8 cellular contexts compared by ENCODE assay signal in genomic region chr1:23168079-23168461, GRCh38. TPM values are rescaled to one million over a fixed set of nuclear protein-coding genes. Genes with fewer than 3 reads are reported as not detected.
A peak's percentile ranks its signal among the peaks of the same experiment; 100 is the strongest.
DNase-seq lines count a peak whose midpoint lies in the region; ATAC-seq and TF ChIP-seq lines count a peak whose summit lies in the region.

No MANE protein-coding gene starts in this region.

- no peaks in the 10 kb centered on the region for H3K27me3 ChIP-seq in ACC112 (ENCODE audit: insufficient read depth, low read length)
- H3K27me3 ChIP-seq in thoracic aorta (replicated peaks; ENCODE audit: insufficient read depth), result no peaks in the 10 kb centered on the region

- no peak overlapping the region for H2AFZ ChIP-seq in ACC112 (ENCODE audit: low read length, unreplicated experiment)

- peaks cover 50% of the 10 kb centered on the region for H3K79me2 ChIP-seq in ACC112 (ENCODE audit: control insufficient read depth, insufficient read depth, low read length, unreplicated experiment)

- no peaks in the 10 kb centered on the region for H3K9me3 Mint-ChIP-seq in memory B cell

- H3K4me1 Mint-ChIP-seq in memory B cell, result peaks cover 22% of the 10 kb centered on the region

- no peaks in the 10 kb centered on the region for H3K9me3 ChIP-seq in thoracic aorta

- H3K27ac ChIP-seq in ACC112 (ENCODE audit: low read depth, low read length) (peak overlapping the region; percentile 87), cingulate gyrus (ENCODE audit: low read depth, low read length) (peak overlapping the region; percentile 69), thoracic aorta (peak overlapping the region; percentile 82 to 83)

- peaks cover 44% of the 10 kb centered on the region for H3K4me1 ChIP-seq in ACC112 (ENCODE audit: control insufficient read depth, insufficient read depth, low read length, unreplicated experiment)
- H3K4me1 ChIP-seq in thoracic aorta (ENCODE audit: control insufficient read depth in 1 of 2, low read depth in 2 of 2), result peaks cover 26 to 43% of the 10 kb centered on the region in 2 donors

- DNase-seq in T follicular helper cell (ENCODE audit: low read depth), result peak; percentile 16
- peak in 1 of 2 donors; percentile 20 for DNase-seq in memory B cell (ENCODE audit: low spot score in 2 of 2)
- DNase-seq in thoracic aorta (ENCODE audit: low spot score), result no peak
- DNase-seq in medulla oblongata (ENCODE audit: extremely low spot score), result no peak

- no peak for TF ChIP-seq CTCF in thoracic aorta (IDR thresholded peaks at IDR 0.05)

- peak overlapping the region; percentile 96 for H3K27ac Mint-ChIP-seq in memory B cell

- peak overlapping the region; percentile 100 for H3K4me3 Mint-ChIP-seq in memory B cell

- peaks cover 3% of the 10 kb centered on the region for H3K36me3 Mint-ChIP-seq in memory B cell

- H3K36me3 ChIP-seq in ACC112 (ENCODE audit: insufficient read depth, low read length) (no peaks in the 10 kb centered on the region), thoracic aorta (no peaks in the 10 kb centered on the region)

- peak overlapping the region; percentile 96 for H3K4me3 ChIP-seq in ACC112 (ENCODE audit: low read depth, low read length)
- peak overlapping the region; percentile 97 for H3K4me3 ChIP-seq in thoracic aorta

- peak; percentile 16 for ATAC-seq in GM21737 (IDR thresholded peaks at IDR 0.05; ENCODE audit: unreplicated experiment)
- peak; percentile 18 for ATAC-seq in memory B cell (ENCODE audit: low read depth)
- ATAC-seq in thoracic aorta (ENCODE audit: insufficient number of reproducible peaks, low FRiP score, low read depth), result no peak
- ATAC-seq in GM18519 (IDR thresholded peaks at IDR 0.05; ENCODE audit: low FRiP score, unreplicated experiment), result no peak

- no peaks in the 10 kb centered on the region for H3K27me3 Mint-ChIP-seq in memory B cell

RNA-seq across cellular contexts. Expression of gene LUZP1, which starts 0.6 kb away (rescaled TPM):
- 10 to 100 TPM; 17.9 to 38.4 TPM for total RNA-seq in thoracic aorta

RNA-seq across cellular contexts. Expression of gene HTR1D, which starts 49.2 kb away (rescaled TPM):
- total RNA-seq in thoracic aorta, result not detected

Comparison
In these comparisons a context has a peak if more than half of its experiments do, and no peak if none do; other contexts are left out.
1. ATAC-seq: peak in GM21737 (single experiment) and memory B cell (single experiment); none in thoracic aorta (single experiment) and GM18519 (single experiment).
2. Peak in every context shown above with its lines, with median percentiles within 50 percentile points of each other: H3K27ac ChIP-seq.